Comparison of ENCODE assay signal across 20 cellular contexts in genomic region chr9:92735907-92736600, GRCh38. TPM values are rescaled to one million over a fixed set of nuclear protein-coding genes. Genes with fewer than 3 reads are reported as not detected.
DNase-seq lines count a peak whose midpoint lies in the region; ATAC-seq, FAIRE-seq and TF ChIP-seq lines count a peak whose summit lies in the region.
"Had no signal": no experiment of that assay in that cellular context is flagged by ENCODE, and none has a peak within 500 bp of the region (broad histone marks: within the 10 kb centered on the region; RNA-seq: fewer than 3 reads in every experiment).

No MANE protein-coding gene starts in this region.

- H3K9ac ChIP-seq in keratinocyte (ENCODE audit: control insufficient read depth, extremely low read depth, insufficient read depth, low read length) = no peak overlapping the region
- H3K9ac ChIP-seq: KMS-11 had no signal

- H3K79me2 ChIP-seq in keratinocyte (ENCODE audit: control insufficient read depth, insufficient read depth, low read length) = peaks cover 91% of the 10 kb centered on the region

- no peak for DNase-seq in natural killer cell
- DNase-seq in natural killer cell treated with Interleukin-12 subunit alpha and Interleukin-12 subunit beta and Interleukin-15 and Interleukin-18, amount 100 ng/mL, for 72 hours (ENCODE audit: low spot score) = no peak
- DNase-seq in RWPE2 (ENCODE audit: low spot score) = no peak
- no peak for DNase-seq in keratinocyte (ENCODE audit: low read depth, low spot score)
- peak; percentile 16 to 59 for DNase-seq in suprapubic skin (ENCODE audit: low spot score in 2 of 2)
- no peak for DNase-seq in T-helper 9 cell
- DNase-seq in glutamatergic neuron = no peak
- DNase-seq: activated naive CD4-positive, alpha-beta T cell treated with anti-CD3 and anti-CD28 coated beads, Interleukin-2, amount 50 U/mL, for 16 hours; activated T-cell treated with anti-CD3 and anti-CD28 coated beads, Interleukin-2, amount 50 U/mL, for 1 hour; DMS79; heart left ventricle; NCI-H1105; NCI-H2081 treated with DMSO at 0.1 percent for 48 hours; NCI-H510A treated with DMSO at 0.1 percent for 48 hours; stimulated activated CD4-positive, alpha-beta T cell treated with anti-CD3 and anti-CD28 coated beads, Interleukin-4, amount 100 ng/mL, for 4 hours had no signal

- H3K4me1 Mint-ChIP-seq in natural killer cell (peaks cover 49 to 78% of the 10 kb centered on the region in 2 donors), glutamatergic neuron (ENCODE audit: low read depth, unreplicated experiment) (peaks cover 52% of the 10 kb centered on the region)
- H3K4me1 Mint-ChIP-seq in natural killer cell treated with Interleukin-12 subunit alpha and Interleukin-12 subunit beta and Interleukin-15 and Interleukin-18, amount 100 ng/mL, for 72 hours (ENCODE audit: low read depth in 2 of 2) = peaks cover 48 to 56% of the 10 kb centered on the region in 2 donors

- dilution Hi-C loops in keratinocyte (cut with MboI; ENCODE audit: extremely low pct_ligation_motif_present, low sequenced_read_pairs) = no loop called here

- H2AFZ ChIP-seq in keratinocyte (ENCODE audit: control insufficient read depth, low read length) = no peak overlapping the region

- H3K36me3 ChIP-seq in RWPE2 (ENCODE audit: low read depth) (0 out of 2 replicates have a peak, but pooled peaks cover 4% of the 10 kb centered on the region), keratinocyte (ENCODE audit: control insufficient read depth in 2 of 2, extremely low read depth in 1 of 2, insufficient read depth in 2 of 2, low read length in 2 of 2) (peaks cover 0 to 1% of the 10 kb centered on the region in 2 experiments), suprapubic skin (no peaks in the 10 kb centered on the region)
- H3K36me3 ChIP-seq: ascending aorta, heart left ventricle had no signal

- intact Hi-C loops in natural killer cell (cut with micrococcal nuclease) = no loop called here

- TF ChIP-seq POLR2A in suprapubic skin (IDR thresholded peaks at IDR 0.05) = no peak

- peak overlapping the region; percentile 13 for H3K27ac ChIP-seq in RWPE2 (ENCODE audit: poor library complexity, severe bottlenecking)
- peak overlapping the region; percentile 50 for H3K27ac ChIP-seq in keratinocyte (ENCODE audit: control insufficient read depth, insufficient read depth, low read length)
- H3K27ac ChIP-seq in suprapubic skin = no peak overlapping the region
- H3K27ac ChIP-seq: ascending aorta, KMS-11 had no signal

- H3K27ac Mint-ChIP-seq in natural killer cell (peak overlapping the region; percentile 34 to 83), glutamatergic neuron (ENCODE audit: unreplicated experiment) (no peak overlapping the region)
- H3K27ac Mint-ChIP-seq in natural killer cell treated with Interleukin-12 subunit alpha and Interleukin-12 subunit beta and Interleukin-15 and Interleukin-18, amount 100 ng/mL, for 72 hours = no peak overlapping the region
- H3K27ac Mint-ChIP-seq: nephron had no signal

- no peak overlapping the region for H3K4me3 Mint-ChIP-seq in natural killer cell
- H3K4me3 Mint-ChIP-seq in natural killer cell treated with Interleukin-12 subunit alpha and Interleukin-12 subunit beta and Interleukin-15 and Interleukin-18, amount 100 ng/mL, for 72 hours = no peak overlapping the region
- no peak overlapping the region for H3K4me3 Mint-ChIP-seq in glutamatergic neuron (ENCODE audit: unreplicated experiment)
- H3K4me3 Mint-ChIP-seq: nephron had no signal

- no peak overlapping the region for H3K4me2 ChIP-seq in keratinocyte (ENCODE audit: control insufficient read depth, extremely low read depth, insufficient read depth, low read depth, low read length)
- H3K4me2 ChIP-seq: KMS-11 had no signal

- H3K9me1 ChIP-seq in keratinocyte (ENCODE audit: control insufficient read depth, extremely low read depth, insufficient read depth, low read length) = peaks cover 17% of the 10 kb centered on the region

- H3K9me3 Mint-ChIP-seq in natural killer cell (no peaks in the 10 kb centered on the region), glutamatergic neuron (ENCODE audit: unreplicated experiment) (peaks cover 11% of the 10 kb centered on the region)
- no peaks in the 10 kb centered on the region for H3K9me3 Mint-ChIP-seq in natural killer cell treated with Interleukin-12 subunit alpha and Interleukin-12 subunit beta and Interleukin-15 and Interleukin-18, amount 100 ng/mL, for 72 hours

- peak; percentile 89 for FAIRE-seq in keratinocyte (lab: Jason Lieb, UNC)

- TF ChIP-seq CTCF in natural killer cell (IDR thresholded peaks at IDR 0.05) (no peak), RWPE2 (IDR thresholded peaks at IDR 0.05; ENCODE audit: poor library complexity, severe bottlenecking) (no peak), keratinocyte (optimal IDR thresholded peaks at IDR 0.05 in 1 of 3, IDR thresholded peaks at IDR 0.05 in 1 of 3, conservative IDR thresholded peaks at IDR 0.05 in 1 of 3; ENCODE audit: extremely low read depth in 1 of 3, insufficient read depth in 2 of 3, low read length in 3 of 3) (no peak), suprapubic skin (IDR thresholded peaks at IDR 0.05) (no peak), glutamatergic neuron (IDR thresholded peaks at IDR 0.05; ENCODE audit: partially characterized antibody, unreplicated experiment) (no peak)

- H3K27me3 ChIP-seq in RWPE2 (ENCODE audit: insufficient read depth, poor library complexity, severe bottlenecking) (no peaks in the 10 kb centered on the region), keratinocyte (ENCODE audit: control insufficient read depth, extremely low read depth, insufficient read depth, low read length) (no peaks in the 10 kb centered on the region), suprapubic skin (no peaks in the 10 kb centered on the region)
- H3K27me3 ChIP-seq: ascending aorta, heart left ventricle, spleen had no signal

- no peaks in the 10 kb centered on the region for H3K36me3 Mint-ChIP-seq in natural killer cell
- no peaks in the 10 kb centered on the region for H3K36me3 Mint-ChIP-seq in natural killer cell treated with Interleukin-12 subunit alpha and Interleukin-12 subunit beta and Interleukin-15 and Interleukin-18, amount 100 ng/mL, for 72 hours
- no peaks in the 10 kb centered on the region for H3K36me3 Mint-ChIP-seq in glutamatergic neuron (ENCODE audit: unreplicated experiment)

- peaks cover 43% of the 10 kb centered on the region for H3K4me1 ChIP-seq in RWPE2 (ENCODE audit: insufficient read depth, poor library complexity, severe bottlenecking)
- H3K4me1 ChIP-seq in keratinocyte (ENCODE audit: control insufficient read depth, extremely low read depth, insufficient read depth, low read length) = peaks cover 62% of the 10 kb centered on the region
- H3K4me1 ChIP-seq in suprapubic skin = peaks cover 70% of the 10 kb centered on the region

- H3K9me3 ChIP-seq in RWPE2 (ENCODE audit: severe bottlenecking) = no peaks in the 10 kb centered on the region
- no peaks in the 10 kb centered on the region for H3K9me3 ChIP-seq in keratinocyte (ENCODE audit: control insufficient read depth, low read depth, low read length)
- no peaks in the 10 kb centered on the region for H3K9me3 ChIP-seq in suprapubic skin
- H3K9me3 ChIP-seq: ascending aorta, heart left ventricle, spleen had no signal

- ATAC-seq in natural killer cell = no peak
- ATAC-seq in natural killer cell treated with Interleukin-12 subunit alpha and Interleukin-12 subunit beta and Interleukin-15 and Interleukin-18, amount 100 ng/mL, for 72 hours = no peak
- no peak for ATAC-seq in RWPE2 (ENCODE audit: low read depth)
- no peak for ATAC-seq in GM21528 (IDR thresholded peaks at IDR 0.05; ENCODE audit: low FRiP score, unreplicated experiment)

- no peaks in the 10 kb centered on the region for H3K27me3 Mint-ChIP-seq in natural killer cell (ENCODE audit: low read depth in 2 of 2)
- no peaks in the 10 kb centered on the region for H3K27me3 Mint-ChIP-seq in natural killer cell treated with Interleukin-12 subunit alpha and Interleukin-12 subunit beta and Interleukin-15 and Interleukin-18, amount 100 ng/mL, for 72 hours
- peaks cover 7% of the 10 kb centered on the region for H3K27me3 Mint-ChIP-seq in glutamatergic neuron (ENCODE audit: unreplicated experiment)

- H3K4me3 ChIP-seq in RWPE2 (ENCODE audit: severe bottlenecking) (no peak overlapping the region), keratinocyte (ENCODE audit: control insufficient read depth in 2 of 3, extremely low read depth in 1 of 3, insufficient read depth in 2 of 3, low read depth in 1 of 3, low read length in 3 of 3) (no peak overlapping the region), suprapubic skin (no peak overlapping the region)
- H3K4me3 ChIP-seq: ascending aorta, heart left ventricle, spleen had no signal

- TF ChIP-seq EP300 in suprapubic skin (IDR thresholded peaks at IDR 0.05) = no peak

- 55% methylated on average over 4 of the region's 4 CpGs for WGBS in suprapubic skin

- H4K20me1 ChIP-seq in keratinocyte (ENCODE audit: control insufficient read depth, extremely low read depth, insufficient read depth, low read length) = peaks cover 20% of the 10 kb centered on the region

RNA-seq across cellular contexts. Expression of gene BICD2, which starts 28.6 kb away (rescaled TPM):
- total RNA-seq in natural killer cell (10 to 100 TPM; 27.0 to 39.7 (median 39.7) TPM), suprapubic skin (100 to 1,000 TPM; 135 to 201 (median 153) TPM), glutamatergic neuron (ENCODE audit: unreplicated experiment) (43.7 TPM)
- total RNA-seq in natural killer cell treated with Interleukin-12 subunit alpha and Interleukin-12 subunit beta and Interleukin-15 and Interleukin-18, amount 100 ng/mL, for 72 hours = 10 to 100 TPM; 31.8 to 37.9 TPM
- 26.9 to 47.3 TPM (median 41.9 TPM) in 3 replicates for polyA plus RNA-seq in keratinocyte
- polyA plus RNA-seq in keratinocyte (2011; ENCODE audit: low read depth) = 97.4 TPM
- polyA plus RNA-seq in keratinocyte (2011; cell fraction: cytosol; rRNA removed) = 42.9 and 60.3 TPM in 2 replicates
- 76.7 and 81.0 TPM in 2 replicates for polyA plus RNA-seq in keratinocyte (2011; cell fraction: nucleus; rRNA removed)
- 63.7 and 91.3 TPM in 2 replicates for polyA plus RNA-seq in keratinocyte (2012; ENCODE audit: low replicate concordance)
- polyA minus RNA-seq in keratinocyte = 38.6 to 50.1 TPM (median 44.3 TPM) in 3 replicates
- polyA minus RNA-seq in keratinocyte (2011; cell fraction: cytosol; rRNA and poly(A)+ RNA removed) = 57.0 TPM
- polyA minus RNA-seq in keratinocyte (2011; cell fraction: nucleus; rRNA and poly(A)+ RNA removed) = 45.6 and 62.4 TPM in 2 replicates

Comparison
In these comparisons a context has a peak if more than half of its experiments do, and no peak if none do; other contexts are left out.
1. H3K27ac Mint-ChIP-seq: peak in natural killer cell (2 of 2); none in natural killer cell treated with Interleukin-12 subunit alpha and Interleukin-12 subunit beta and Interleukin-15 and Interleukin-18, amount 100 ng/mL, for 72 hours (0 of 2) and glutamatergic neuron (single experiment).
2. DNase-seq: peak in suprapubic skin (2 of 2); none in natural killer cell (single experiment), natural killer cell treated with Interleukin-12 subunit alpha and Interleukin-12 subunit beta and Interleukin-15 and Interleukin-18, amount 100 ng/mL, for 72 hours (single experiment), RWPE2 (single experiment), keratinocyte (single experiment), T-helper 9 cell (single experiment) and glutamatergic neuron (single experiment).